ENCODE assay signal across 25 cellular contexts in the genomic region with DNA sequence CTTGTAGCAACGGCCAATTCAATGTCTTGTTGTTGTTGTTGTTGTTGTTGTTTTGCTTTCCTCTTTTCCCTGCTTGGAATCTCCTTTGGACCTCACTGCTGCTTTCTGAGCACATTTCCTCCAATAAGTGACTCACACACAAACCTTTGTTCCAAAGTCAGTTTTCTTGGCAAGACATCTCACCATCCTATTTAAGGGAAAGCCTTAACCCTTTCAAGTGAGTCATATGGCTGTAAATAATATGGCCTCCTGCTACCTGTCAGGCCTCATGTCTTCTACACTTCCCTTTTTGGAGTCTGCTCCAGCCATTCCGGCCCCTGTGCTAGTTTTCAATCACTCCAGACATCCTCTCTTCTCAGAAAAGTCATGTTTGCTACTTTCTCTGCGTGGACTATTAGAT.
DNase-seq lines count a peak whose midpoint lies in the region; ATAC-seq, FAIRE-seq and TF ChIP-seq lines count a peak whose summit lies in the region.
"Had no signal": no experiment of that assay in that cellular context is flagged by ENCODE, and none has a peak within 500 bp of the region (broad histone marks: within the 10 kb centered on the region; RNA-seq: fewer than 3 reads in every experiment).

No MANE protein-coding gene starts in this region.

- no peak for TF ChIP-seq RAD21 in SK-N-SH (IDR thresholded peaks at IDR 0.05; ENCODE audit: low read length)

- no peak overlapping the region for H3K4me2 ChIP-seq in SK-N-SH

- in situ Hi-C loops in astrocyte of the spinal cord (cut with HindIII; ENCODE audit: low sequenced_read_pairs) = no loop called here

- no peak overlapping the region for H2AFZ ChIP-seq in SK-N-SH (ENCODE audit: low read depth)

- H3K9ac ChIP-seq in SK-N-SH = no peak overlapping the region

- WGBS in SK-N-SH (ENCODE audit: low lambda C conversion rate) = 2% methylated on average over 3 of the region's 3 CpGs
- 44 to 53% methylated on average over 3 of the region's 3 CpGs for WGBS in tibial nerve, 2 donors

- H3K9me3 ChIP-seq in SK-N-SH = no peaks in the 10 kb centered on the region
- H3K9me3 ChIP-seq in tibial nerve = no peaks in the 10 kb centered on the region
- H3K9me3 ChIP-seq: MG63, Peyer's patch, tibial artery had no signal

- POLR2A ChIA-PET in SK-N-SH (lab: Yijun Ruan, JAX) = no interaction called here

- no peak for FAIRE-seq in D721Med (lab: Jason Lieb, UNC)

- H3K27ac ChIP-seq in SK-N-SH (ENCODE audit: low read depth in 2 of 2, low read length in 1 of 2) (no peak overlapping the region), tibial nerve (no peak overlapping the region)
- H3K27ac ChIP-seq: 22Rv1, HL-60, Peyer's patch, tibial artery had no signal

- H3K79me2 ChIP-seq in SK-N-SH (ENCODE audit: insufficient read depth) = no peaks in the 10 kb centered on the region

- CTCF ChIA-PET in SK-N-SH (lab: Yijun Ruan, JAX) = no interaction called here

- no peak overlapping the region for H3K4me3 ChIP-seq in SK-N-SH (ENCODE audit: low read depth in 2 of 2, low read length in 1 of 2)
- H3K4me3 ChIP-seq in astrocyte of the spinal cord (ENCODE audit: low read depth, low read length) = no peak overlapping the region
- H3K4me3 ChIP-seq in fibroblast of pulmonary artery (replicated peaks; ENCODE audit: low read depth, low read length) = no peak overlapping the region
- no peak overlapping the region for H3K4me3 ChIP-seq in tibial nerve
- H3K4me3 ChIP-seq: MG63, Peyer's patch, tibial artery had no signal

- TF ChIP-seq CTCF in SK-N-SH (IDR thresholded peaks at IDR 0.05) (no peak), astrocyte of the spinal cord (IDR thresholded peaks at IDR 0.05; ENCODE audit: low read depth, low read length) (no peak), fibroblast of pulmonary artery (IDR thresholded peaks at IDR 0.05; ENCODE audit: low read length, missing control alignments) (no peak), D721Med (IDR thresholded peaks at IDR 0.05; ENCODE audit: insufficient read depth, missing control alignments) (no peak), tibial nerve (IDR thresholded peaks at IDR 0.05) (no peak)

- H3F3A ChIP-seq in SK-N-SH (replicated peaks; ENCODE audit: insufficient read depth) = peaks cover 2% of the 10 kb centered on the region

- H3K4me1 ChIP-seq in SK-N-SH (ENCODE audit: control insufficient read depth in 1 of 2, insufficient read depth in 2 of 2, low read depth in 1 of 2, low read length in 1 of 2) (no peaks in the 10 kb centered on the region), tibial nerve (no peaks in the 10 kb centered on the region)
- H3K4me1 ChIP-seq: Peyer's patch, tibial artery had no signal

- H3K36me3 ChIP-seq in SK-N-SH (replicated peaks in 1 of 2; ENCODE audit: control insufficient read depth in 1 of 2, insufficient read depth in 2 of 2, low read length in 1 of 2) (no peaks in the 10 kb centered on the region), tibial nerve (no peaks in the 10 kb centered on the region)
- H3K36me3 ChIP-seq: MG63, Peyer's patch, tibial artery had no signal

- no peak for TF ChIP-seq EP300 in SK-N-SH (IDR thresholded peaks at IDR 0.05; ENCODE audit: borderline replicate concordance in 1 of 2, low read depth in 1 of 2, low read length in 1 of 2)
- no peak for TF ChIP-seq EP300 in tibial nerve (IDR thresholded peaks at IDR 0.05)

- no peaks in the 10 kb centered on the region; the same call in 1 of the 2 replicates for H3K27me3 ChIP-seq in SK-N-SH (ENCODE audit: insufficient read depth)
- H3K27me3 ChIP-seq in tibial nerve = no peaks in the 10 kb centered on the region
- H3K27me3 ChIP-seq: MG63, Peyer's patch, tibial artery had no signal

- DNase-seq in SK-N-SH = no peak
- peak; percentile 73 for DNase-seq in astrocyte of the spinal cord (ENCODE audit: low read depth, low spot score)
- peak; percentile 72 for DNase-seq in fibroblast of pulmonary artery (ENCODE audit: low read depth)
- peak; percentile 8 for DNase-seq in stromal cell of bone marrow (ENCODE audit: low read depth)
- no peak for DNase-seq in D721Med (ENCODE audit: insufficient read length, low spot score)
- DNase-seq in tibial nerve (ENCODE audit: low spot score in 2 of 2) = no peak
- DNase-seq in GOT3 (lab: John Stamatoyannopoulos, UW) = no peak
- DNase-seq: activated B cell treated with CpG ODN at 0.5 μM for 24 hours; activated CD8-positive, alpha-beta T cell treated with anti-CD3 and anti-CD28 coated beads, Interleukin-2, amount 10 ng/mL, durations not matched to agents 7 days and 5 days; activated gamma-delta T cell treated with Interleukin-2 at 50 U/mL for 16 hours; activated T-cell treated with anti-CD3 and anti-CD28 coated beads, Interleukin-2, amount 50 U/mL, for 1 hour; AML-193; CD8-positive, alpha-beta T cell; H7; MG63; naive thymus-derived CD4-positive, alpha-beta T cell; NCI-H1436; NCI-H510A; Peyer's patch; right cardiac atrium; T-helper 9 cell; tibial artery had no signal

- no peak for TF ChIP-seq POLR2A in tibial nerve (IDR thresholded peaks at IDR 0.05)

- H3K9me2 ChIP-seq in SK-N-SH = no peaks in the 10 kb centered on the region

- no peak for ATAC-seq in SK-N-SH treated with all-trans-retinoic acid at 6 μM for 48 hours
- ATAC-seq: activated CD8-positive, alpha-beta T cell treated with anti-CD3 and anti-CD28 coated beads, Interleukin-2, amount 10 ng/mL, durations not matched to agents 7 days and 5 days; CD8-positive, alpha-beta T cell; naive thymus-derived CD4-positive, alpha-beta T cell; right cardiac atrium had no signal

- H4K20me1 ChIP-seq in SK-N-SH (ENCODE audit: insufficient read depth) = no peaks in the 10 kb centered on the region

TF ChIP-seq in SK-N-SH, 30 proteins besides CTCF, POLR2A, EP300 and RAD21:
- TF ChIP-seq NFIC (IDR thresholded peaks at IDR 0.05; ENCODE audit: borderline replicate concordance) (peak; percentile 15; the same call in 1 of the 2 replicates), GABPA (IDR thresholded peaks at IDR 0.05; ENCODE audit: low read depth) (no peak)

TF ChIP-seq in SK-N-SH treated with all-trans-retinoic acid at 6 μM for 48 hours, 23 proteins besides CTCF, POLR2A, EP300 and RAD21 (continues in another document):
- TF ChIP-seq, protein P1, sequence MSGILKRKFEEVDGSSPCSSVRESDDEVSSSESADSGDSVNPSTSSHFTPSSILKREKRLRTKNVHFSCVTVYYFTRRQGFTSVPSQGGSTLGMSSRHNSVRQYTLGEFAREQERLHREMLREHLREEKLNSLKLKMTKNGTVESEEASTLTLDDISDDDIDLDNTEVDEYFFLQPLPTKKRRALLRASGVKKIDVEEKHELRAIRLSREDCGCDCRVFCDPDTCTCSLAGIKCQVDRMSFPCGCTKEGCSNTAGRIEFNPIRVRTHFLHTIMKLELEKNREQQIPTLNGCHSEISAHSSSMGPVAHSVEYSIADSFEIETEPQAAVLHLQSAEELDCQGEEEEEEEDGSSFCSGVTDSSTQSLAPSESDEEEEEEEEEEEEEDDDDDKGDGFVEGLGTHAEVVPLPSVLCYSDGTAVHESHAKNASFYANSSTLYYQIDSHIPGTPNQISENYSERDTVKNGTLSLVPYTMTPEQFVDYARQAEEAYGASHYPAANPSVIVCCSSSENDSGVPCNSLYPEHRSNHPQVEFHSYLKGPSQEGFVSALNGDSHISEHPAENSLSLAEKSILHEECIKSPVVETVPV (CRISPR knock-in tag; IDR thresholded peaks at IDR 0.05) = no peak
- TF ChIP-seq ZNF565 (CRISPR knock-in tag; conservative IDR thresholded peaks at IDR 0.05; ENCODE audit: low read depth) (no peak), ZC3H10 (CRISPR knock-in tag; IDR thresholded peaks at IDR 0.05) (no peak), ZFP30 (CRISPR knock-in tag; IDR thresholded peaks at IDR 0.05) (no peak), OSR1 (CRISPR knock-in tag; IDR thresholded peaks at IDR 0.05) (no peak), ISL1 (CRISPR knock-in tag; IDR thresholded peaks at IDR 0.05) (no peak), CSDC2 (CRISPR knock-in tag; IDR thresholded peaks at IDR 0.05) (no peak), SNAI2 (CRISPR knock-in tag; IDR thresholded peaks at IDR 0.05) (no peak), RARB (CRISPR knock-in tag; IDR thresholded peaks at IDR 0.05) (no peak), BACH2 (CRISPR knock-in tag; IDR thresholded peaks at IDR 0.05; ENCODE audit: borderline replicate concordance) (no peak), PPARA (CRISPR knock-in tag; IDR thresholded peaks at IDR 0.05; ENCODE audit: borderline replicate concordance) (no peak), ARNTL (CRISPR knock-in tag; IDR thresholded peaks at IDR 0.05; ENCODE audit: borderline replicate concordance, low read depth) (no peak), ZNF8 (CRISPR knock-in tag; IDR thresholded peaks at IDR 0.05) (no peak), GLIS3 (CRISPR knock-in tag; IDR thresholded peaks at IDR 0.05) (no peak), ZFP3 (CRISPR knock-in tag; IDR thresholded peaks at IDR 0.05) (no peak)
- TF ChIP-seq, protein P2, sequence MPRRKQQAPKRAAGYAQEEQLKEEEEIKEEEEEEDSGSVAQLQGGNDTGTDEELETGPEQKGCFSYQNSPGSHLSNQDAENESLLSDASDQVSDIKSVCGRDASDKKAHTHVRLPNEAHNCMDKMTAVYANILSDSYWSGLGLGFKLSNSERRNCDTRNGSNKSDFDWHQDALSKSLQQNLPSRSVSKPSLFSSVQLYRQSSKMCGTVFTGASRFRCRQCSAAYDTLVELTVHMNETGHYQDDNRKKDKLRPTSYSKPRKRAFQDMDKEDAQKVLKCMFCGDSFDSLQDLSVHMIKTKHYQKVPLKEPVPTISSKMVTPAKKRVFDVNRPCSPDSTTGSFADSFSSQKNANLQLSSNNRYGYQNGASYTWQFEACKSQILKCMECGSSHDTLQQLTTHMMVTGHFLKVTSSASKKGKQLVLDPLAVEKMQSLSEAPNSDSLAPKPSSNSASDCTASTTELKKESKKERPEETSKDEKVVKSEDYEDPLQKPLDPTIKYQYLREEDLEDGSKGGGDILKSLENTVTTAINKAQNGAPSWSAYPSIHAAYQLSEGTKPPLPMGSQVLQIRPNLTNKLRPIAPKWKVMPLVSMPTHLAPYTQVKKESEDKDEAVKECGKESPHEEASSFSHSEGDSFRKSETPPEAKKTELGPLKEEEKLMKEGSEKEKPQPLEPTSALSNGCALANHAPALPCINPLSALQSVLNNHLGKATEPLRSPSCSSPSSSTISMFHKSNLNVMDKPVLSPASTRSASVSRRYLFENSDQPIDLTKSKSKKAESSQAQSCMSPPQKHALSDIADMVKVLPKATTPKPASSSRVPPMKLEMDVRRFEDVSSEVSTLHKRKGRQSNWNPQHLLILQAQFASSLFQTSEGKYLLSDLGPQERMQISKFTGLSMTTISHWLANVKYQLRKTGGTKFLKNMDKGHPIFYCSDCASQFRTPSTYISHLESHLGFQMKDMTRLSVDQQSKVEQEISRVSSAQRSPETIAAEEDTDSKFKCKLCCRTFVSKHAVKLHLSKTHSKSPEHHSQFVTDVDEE (CRISPR knock-in tag; IDR thresholded peaks at IDR 0.05) = no peak

Comparison
In these comparisons a context has a peak if more than half of its experiments do, and no peak if none do; other contexts are left out.
1. DNase-seq: peak in astrocyte of the spinal cord (single experiment), fibroblast of pulmonary artery (single experiment) and stromal cell of bone marrow (single experiment); none in SK-N-SH (single experiment), D721Med (single experiment), tibial nerve (0 of 2) and GOT3 (single experiment).